Comparison of ENCODE assay signal across 10 cellular contexts in the genomic region with DNA sequence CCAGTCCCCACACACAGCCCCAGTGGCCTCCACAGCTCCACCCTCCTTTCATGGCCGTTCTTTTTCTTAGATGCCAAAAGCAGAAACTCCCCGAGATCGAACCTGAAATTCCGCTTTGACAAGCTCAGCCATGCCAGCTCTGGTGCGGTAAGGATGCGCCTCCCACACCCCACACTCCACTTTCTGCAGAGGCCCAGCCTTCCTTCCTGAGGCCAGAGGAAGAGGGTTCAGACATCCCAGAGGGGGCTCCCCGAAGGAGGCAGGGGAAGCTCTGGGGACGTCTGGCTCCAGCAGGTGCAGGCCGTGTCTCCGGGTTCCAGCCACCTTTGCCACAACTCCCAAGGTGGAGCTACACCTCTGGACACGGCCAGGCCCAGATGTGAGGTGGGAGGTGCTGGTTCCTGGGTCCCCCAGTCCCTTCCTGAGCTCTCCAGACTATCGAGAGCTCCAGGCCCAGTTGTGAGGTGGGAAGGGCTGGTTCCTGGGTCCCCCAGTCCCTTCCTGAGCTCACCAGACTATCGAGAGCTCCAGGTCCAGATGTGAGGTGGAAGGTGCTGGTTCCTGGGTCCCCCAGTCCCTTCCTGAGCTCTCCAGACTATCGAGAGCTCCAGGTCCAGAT. TPM values are rescaled to one million over a fixed set of nuclear protein-coding genes. Genes with fewer than 3 reads are reported as not detected.
DNase-seq lines count a peak whose midpoint lies in the region; ATAC-seq, FAIRE-seq and TF ChIP-seq lines count a peak whose summit lies in the region.
"Not testable (repeated sequence)": the region's sequence is repeated elsewhere in the genome, so short reads cannot be mapped to it uniquely, and the experiment has no call there.
"Had no signal": no experiment of that assay in that cellular context is flagged by ENCODE, and none has a peak within 500 bp of the region (broad histone marks: within the 10 kb centered on the region; RNA-seq: fewer than 3 reads in every experiment).

No MANE protein-coding gene starts in this region.

- H3K27ac ChIP-seq in endodermal cell (ENCODE audit: low read depth, low read length); foreskin keratinocyte; kidney (ENCODE audit: low read depth in 2 of 2, low read length in 2 of 2): not testable (repeated sequence)
- H3K27ac ChIP-seq in osteoblast (ENCODE audit: low read depth, low read length) = peak overlapping the region; percentile 29
- peak overlapping the region in 6 of 8 donors; percentile 25 to 86 (median 70) for H3K27ac ChIP-seq in spleen

- not testable (repeated sequence) for H3K9me3 Mint-ChIP-seq in activated T-cell treated with anti-CD3 and anti-CD28 coated beads, Interleukin-2, amount 50 U/mL, for 24 hours; endodermal cell

- not testable (repeated sequence) for H3K4me3 ChIP-seq in endodermal cell (ENCODE audit: low read length); kidney (ENCODE audit: low read length in 2 of 2); osteoblast (ENCODE audit: insufficient read depth, low read length); spleen

- not testable (repeated sequence) for H3K4me1 ChIP-seq in endodermal cell (ENCODE audit: control insufficient read depth, insufficient read depth, low read length); kidney (ENCODE audit: control insufficient read depth in 1 of 2, insufficient read depth in 1 of 2, low read depth in 1 of 2, low read length in 2 of 2); osteoblast (ENCODE audit: insufficient read depth, low read length); spleen
- peaks cover 13% of the 10 kb centered on the region for H3K4me1 ChIP-seq in foreskin keratinocyte

- WGBS in endodermal cell (ENCODE audit: insufficient coverage in 1 of 2, insufficient read length in 1 of 2), 2 experiments = 94 to 96% methylated on average over 5 to 14 of the region's 14 CpGs
- whole genome bisulfite sequencing in spleen, 5 donors = 85 to 91% (median 89%) methylated on average over 13 to 14 of the region's 14 CpGs

- not testable (repeated sequence) for TF ChIP-seq POLR2A in spleen (IDR thresholded peaks at IDR 0.05)

- peaks cover 11% of the 10 kb centered on the region for H3K36me3 Mint-ChIP-seq in activated T-cell treated with anti-CD3 and anti-CD28 coated beads, Interleukin-2, amount 50 U/mL, for 24 hours (ENCODE audit: low read depth)
- H3K36me3 Mint-ChIP-seq in endodermal cell (ENCODE audit: low read depth) = peaks cover 21% of the 10 kb centered on the region

- not testable (repeated sequence) for H3K4me2 ChIP-seq in osteoblast (ENCODE audit: insufficient read depth, low read length)

- intact Hi-C loops in kidney (cut with DNase I); spleen (cut with DNase I; ENCODE audit: low total_unique reads): not testable (repeated sequence)

- not testable (repeated sequence) for H3K27ac Mint-ChIP-seq in activated T-cell treated with anti-CD3 and anti-CD28 coated beads, Interleukin-2, amount 50 U/mL, for 24 hours; endodermal cell

- not testable (repeated sequence) for H3K4me3 Mint-ChIP-seq in activated T-cell treated with anti-CD3 and anti-CD28 coated beads, Interleukin-2, amount 50 U/mL, for 24 hours; endodermal cell

- H3K27me3 Mint-ChIP-seq in activated T-cell treated with anti-CD3 and anti-CD28 coated beads, Interleukin-2, amount 50 U/mL, for 24 hours; endodermal cell (ENCODE audit: insufficient read depth): not testable (repeated sequence)

- DNase-seq in Kasumi-1 (lab: John Stamatoyannopoulos, UW) = peak; percentile 6 to 21
- peak; percentile 15 for DNase-seq in activated T-cell treated with anti-CD3 and anti-CD28 coated beads, Interleukin-2, amount 50 U/mL, for 24 hours
- peak; percentile 28 for DNase-seq in endodermal cell
- not testable (repeated sequence) for DNase-seq in foreskin keratinocyte; osteoblast (ENCODE audit: insufficient read length, low spot score, missing footprints)
- DNase-seq in kidney = peak; percentile 39
- peak; percentile 61 for DNase-seq in spleen
- peak; percentile 33 for DNase-seq in ureter (ENCODE audit: low spot score)

- H4K20me1 ChIP-seq in osteoblast (ENCODE audit: insufficient read depth, low read length) = not testable (repeated sequence)

- TF ChIP-seq CTCF in endodermal cell (conservative IDR thresholded peaks at IDR 0.05); foreskin keratinocyte (conservative IDR thresholded peaks at IDR 0.05); kidney (IDR thresholded peaks at IDR 0.05; ENCODE audit: borderline replicate concordance, extremely low read depth, insufficient read depth); osteoblast (IDR thresholded peaks at IDR 0.05; ENCODE audit: extremely low read depth, low read depth, low read length); spleen (IDR thresholded peaks at IDR 0.05 in 8 of 11, conservative IDR thresholded peaks at IDR 0.05 in 3 of 11): not testable (repeated sequence)

- FAIRE-seq in kidney (lab: Jason Lieb, UNC) = not testable (repeated sequence)

- not testable (repeated sequence) for H3K9ac ChIP-seq in endodermal cell (ENCODE audit: extremely low read depth, low read length, poor library complexity, severe bottlenecking); kidney (ENCODE audit: low read length in 2 of 2)

- H2AFZ ChIP-seq in osteoblast (ENCODE audit: low read length) = not testable (repeated sequence)

- not testable (repeated sequence) for H3K27me3 ChIP-seq in endodermal cell (ENCODE audit: control insufficient read depth, insufficient read depth, low read length, poor library complexity, severe bottlenecking); foreskin keratinocyte; osteoblast (ENCODE audit: insufficient read depth, low read length); spleen (replicated peaks in 1 of 7)

- H3K79me2 ChIP-seq in osteoblast (ENCODE audit: insufficient read depth, low read length) = not testable (repeated sequence)

- H3K4me1 Mint-ChIP-seq in activated T-cell treated with anti-CD3 and anti-CD28 coated beads, Interleukin-2, amount 50 U/mL, for 24 hours (ENCODE audit: low read depth); endodermal cell: not testable (repeated sequence)

- peak; percentile 6 for ATAC-seq in foreskin keratinocyte

- not testable (repeated sequence) for H3K9me3 ChIP-seq in endodermal cell (ENCODE audit: control insufficient read depth, low read length); kidney (ENCODE audit: control insufficient read depth in 1 of 2, low read length in 2 of 2); osteoblast (ENCODE audit: low read depth, low read length); spleen

- H3K36me3 ChIP-seq in endodermal cell (ENCODE audit: control insufficient read depth, insufficient read depth, low read length); kidney (ENCODE audit: control insufficient read depth in 1 of 2, insufficient read depth in 2 of 2, low read length in 2 of 2); osteoblast (ENCODE audit: insufficient read depth, low read length): not testable (repeated sequence)
- peaks cover 0 to 73% (median 7%) of the 10 kb centered on the region in 6 donors for H3K36me3 ChIP-seq in spleen

RNA-seq across cellular contexts. Expression of a gene that starts 32.4 kb away (rescaled TPM):
- total RNA-seq in endodermal cell (not detected), foreskin keratinocyte (not detected in 2 replicates), kidney (not detected), osteoblast (not detected in 2 replicates), spleen (not detected), ureter (not detected)
- polyA plus RNA-seq in endodermal cell (2013, experiment 1 of 2) = not detected
- not detected for polyA plus RNA-seq in endodermal cell (2013, experiment 2 of 2)
- polyA plus RNA-seq in foreskin keratinocyte (not detected in 2 replicates), kidney (ENCODE audit: insufficient read depth, low read depth, low replicate concordance) (not detected), spleen (not detected)
- total RNA-seq: G401 had no signal
- polyA plus RNA-seq: IgD-negative memory B cell had no signal
